In the genomic region with DNA sequence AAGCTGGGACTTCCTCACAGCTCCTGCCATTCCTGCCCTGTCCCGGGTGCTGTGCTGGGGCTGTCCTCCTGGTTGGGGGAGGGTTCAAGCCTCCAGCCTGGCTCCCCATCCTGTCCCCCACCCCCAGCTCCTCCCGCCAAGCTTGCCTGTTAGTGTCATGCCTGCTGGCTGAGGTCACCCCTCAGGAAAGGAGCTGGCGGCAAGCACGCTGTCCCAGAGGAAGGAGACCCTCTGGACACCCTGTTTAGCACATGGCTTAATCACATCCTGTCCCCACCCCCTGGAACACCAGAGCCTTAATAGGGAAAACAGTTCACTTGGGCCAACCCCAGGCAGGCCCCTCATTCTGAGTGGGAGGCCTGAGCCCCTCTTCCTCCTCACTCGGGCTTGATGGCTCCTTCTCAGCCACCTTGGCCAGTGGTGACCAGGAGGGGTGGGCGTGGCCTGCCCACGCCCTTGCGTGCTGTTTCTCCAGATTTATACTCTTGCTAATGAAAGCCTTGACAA, we compare ENCODE assay signal across 1 cellular context.
A peak's percentile ranks its signal among the peaks of the same experiment; 100 is the strongest.
TF ChIP-seq lines count a peak whose summit lies in the region.

No MANE protein-coding gene starts in this region.

TF ChIP-seq in K562, 482 proteins besides CTCF, POLR2A, EP300 and RAD21:
- no peak for TF ChIP-seq EHMT2 (IDR thresholded peaks at IDR 0.05)
- TF ChIP-seq, protein P1, sequence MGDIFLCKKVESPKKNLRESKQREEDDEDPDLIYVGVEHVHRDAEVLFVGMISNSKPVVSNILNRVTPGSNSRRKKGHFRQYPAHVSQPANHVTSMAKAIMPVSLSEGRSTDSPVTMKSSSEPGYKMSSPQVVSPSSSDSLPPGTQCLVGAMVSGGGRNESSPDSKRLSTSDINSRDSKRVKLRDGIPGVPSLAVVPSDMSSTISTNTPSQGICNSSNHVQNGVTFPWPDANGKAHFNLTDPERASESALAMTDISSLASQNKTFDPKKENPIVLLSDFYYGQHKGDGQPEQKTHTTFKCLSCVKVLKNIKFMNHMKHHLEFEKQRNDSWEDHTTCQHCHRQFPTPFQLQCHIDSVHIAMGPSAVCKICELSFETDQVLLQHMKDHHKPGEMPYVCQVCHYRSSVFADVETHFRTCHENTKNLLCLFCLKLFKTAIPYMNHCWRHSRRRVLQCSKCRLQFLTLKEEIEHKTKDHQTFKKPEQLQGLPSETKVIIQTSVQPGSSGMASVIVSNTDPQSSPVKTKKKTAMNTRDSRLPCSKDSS (IDR thresholded peaks at IDR 0.05; ENCODE audit: low read depth, partially characterized antibody), result no peak
- TF ChIP-seq SPI1 (IDR thresholded peaks at IDR 0.05; ENCODE audit: borderline replicate concordance, low read depth, low read length), result peak; percentile 41; the same call in 1 of the 2 replicates
- TF ChIP-seq, protein P2, sequence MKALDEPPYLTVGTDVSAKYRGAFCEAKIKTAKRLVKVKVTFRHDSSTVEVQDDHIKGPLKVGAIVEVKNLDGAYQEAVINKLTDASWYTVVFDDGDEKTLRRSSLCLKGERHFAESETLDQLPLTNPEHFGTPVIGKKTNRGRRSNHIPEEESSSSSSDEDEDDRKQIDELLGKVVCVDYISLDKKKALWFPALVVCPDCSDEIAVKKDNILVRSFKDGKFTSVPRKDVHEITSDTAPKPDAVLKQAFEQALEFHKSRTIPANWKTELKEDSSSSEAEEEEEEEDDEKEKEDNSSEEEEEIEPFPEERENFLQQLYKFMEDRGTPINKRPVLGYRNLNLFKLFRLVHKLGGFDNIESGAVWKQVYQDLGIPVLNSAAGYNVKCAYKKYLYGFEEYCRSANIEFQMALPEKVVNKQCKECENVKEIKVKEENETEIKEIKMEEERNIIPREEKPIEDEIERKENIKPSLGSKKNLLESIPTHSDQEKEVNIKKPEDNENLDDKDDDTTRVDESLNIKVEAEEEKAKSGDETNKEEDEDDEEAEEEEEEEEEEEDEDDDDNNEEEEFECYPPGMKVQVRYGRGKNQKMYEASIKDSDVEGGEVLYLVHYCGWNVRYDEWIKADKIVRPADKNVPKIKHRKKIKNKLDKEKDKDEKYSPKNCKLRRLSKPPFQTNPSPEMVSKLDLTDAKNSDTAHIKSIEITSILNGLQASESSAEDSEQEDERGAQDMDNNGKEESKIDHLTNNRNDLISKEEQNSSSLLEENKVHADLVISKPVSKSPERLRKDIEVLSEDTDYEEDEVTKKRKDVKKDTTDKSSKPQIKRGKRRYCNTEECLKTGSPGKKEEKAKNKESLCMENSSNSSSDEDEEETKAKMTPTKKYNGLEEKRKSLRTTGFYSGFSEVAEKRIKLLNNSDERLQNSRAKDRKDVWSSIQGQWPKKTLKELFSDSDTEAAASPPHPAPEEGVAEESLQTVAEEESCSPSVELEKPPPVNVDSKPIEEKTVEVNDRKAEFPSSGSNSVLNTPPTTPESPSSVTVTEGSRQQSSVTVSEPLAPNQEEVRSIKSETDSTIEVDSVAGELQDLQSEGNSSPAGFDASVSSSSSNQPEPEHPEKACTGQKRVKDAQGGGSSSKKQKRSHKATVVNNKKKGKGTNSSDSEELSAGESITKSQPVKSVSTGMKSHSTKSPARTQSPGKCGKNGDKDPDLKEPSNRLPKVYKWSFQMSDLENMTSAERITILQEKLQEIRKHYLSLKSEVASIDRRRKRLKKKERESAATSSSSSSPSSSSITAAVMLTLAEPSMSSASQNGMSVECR (CRISPR knock-in tag; IDR thresholded peaks at IDR 0.05), result 0 out of 2 replicates have a peak, but pooled peaks have one; percentile 43
- TF ChIP-seq, protein P3, sequence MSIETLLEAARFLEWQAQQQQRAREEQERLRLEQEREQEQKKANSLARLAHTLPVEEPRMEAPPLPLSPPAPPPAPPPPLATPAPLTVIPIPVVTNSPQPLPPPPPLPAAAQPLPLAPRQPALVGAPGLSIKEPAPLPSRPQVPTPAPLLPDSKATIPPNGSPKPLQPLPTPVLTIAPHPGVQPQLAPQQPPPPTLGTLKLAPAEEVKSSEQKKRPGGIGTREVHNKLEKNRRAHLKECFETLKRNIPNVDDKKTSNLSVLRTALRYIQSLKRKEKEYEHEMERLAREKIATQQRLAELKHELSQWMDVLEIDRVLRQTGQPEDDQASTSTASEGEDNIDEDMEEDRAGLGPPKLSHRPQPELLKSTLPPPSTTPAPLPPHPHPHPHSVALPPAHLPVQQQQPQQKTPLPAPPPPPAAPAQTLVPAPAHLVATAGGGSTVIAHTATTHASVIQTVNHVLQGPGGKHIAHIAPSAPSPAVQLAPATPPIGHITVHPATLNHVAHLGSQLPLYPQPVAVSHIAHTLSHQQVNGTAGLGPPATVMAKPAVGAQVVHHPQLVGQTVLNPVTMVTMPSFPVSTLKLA (conservative IDR thresholded peaks at IDR 0.05), result 0 out of 4 replicates have a peak, but pooled peaks of 1 of the 2 experiments have one; percentile 16
- TF ChIP-seq, protein P4, sequence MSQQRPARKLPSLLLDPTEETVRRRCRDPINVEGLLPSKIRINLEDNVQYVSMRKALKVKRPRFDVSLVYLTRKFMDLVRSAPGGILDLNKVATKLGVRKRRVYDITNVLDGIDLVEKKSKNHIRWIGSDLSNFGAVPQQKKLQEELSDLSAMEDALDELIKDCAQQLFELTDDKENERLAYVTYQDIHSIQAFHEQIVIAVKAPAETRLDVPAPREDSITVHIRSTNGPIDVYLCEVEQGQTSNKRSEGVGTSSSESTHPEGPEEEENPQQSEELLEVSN (IDR thresholded peaks at IDR 0.05; ENCODE audit: borderline replicate concordance in 1 of 2, extremely low read depth in 1 of 2, insufficient read depth in 1 of 2, insufficient read length in 1 of 2, low read depth in 1 of 2, low read length in 1 of 2, poor library complexity in 1 of 2, severe bottlenecking in 1 of 2), result peak in 1 of 2 experiments; percentile 11
- no peak for TF ChIP-seq FOXJ3 (CRISPR knock-in tag; IDR thresholded peaks at IDR 0.05)
TF ChIP-seq in K562: peak in this region for 4.
